Comparison of ENCODE assay signal across 16 cellular contexts in genomic region chr4:10030946-10031662, GRCh38. TPM values are rescaled to one million over a fixed set of nuclear protein-coding genes. Genes with fewer than 3 reads are reported as not detected.
DNase-seq lines count a peak whose midpoint lies in the region; ATAC-seq lines count a peak whose summit lies in the region.
"Had no signal": no experiment of that assay in that cellular context is flagged by ENCODE, and none has a peak within 500 bp of the region (broad histone marks: within the 10 kb centered on the region; RNA-seq: fewer than 3 reads in every experiment).

No MANE protein-coding gene starts in this region.

- H3K4me2 ChIP-seq in BLaER1 treated with 17β-estradiol and CSF1 and Interleukin-3, amounts not matched to agents 10 nM and 100 nM: peak overlapping the region; percentile 77 to 92 (median 85)

- no peaks in the 10 kb centered on the region for H4K20me1 ChIP-seq in BLaER1 treated with 17β-estradiol and CSF1 and Interleukin-3, amounts not matched to agents 10 nM and 100 nM

- no peaks in the 10 kb centered on the region for H3K27me3 ChIP-seq in BLaER1 treated with 17β-estradiol and CSF1 and Interleukin-3, amounts not matched to agents 10 nM and 100 nM
- H3K27me3 ChIP-seq in right cardiac atrium (ENCODE audit: control insufficient read depth, insufficient read depth): no peaks in the 10 kb centered on the region
- H3K27me3 ChIP-seq: gastroesophageal sphincter had no signal

- no peak overlapping the region for H3K4me3 ChIP-seq in BLaER1 treated with 17β-estradiol and CSF1 and Interleukin-3, amounts not matched to agents 10 nM and 100 nM
- H3K4me3 ChIP-seq in right cardiac atrium (ENCODE audit: low read length): no peak overlapping the region
- H3K4me3 ChIP-seq: gastroesophageal sphincter had no signal

- no peaks in the 10 kb centered on the region for H3K9me3 ChIP-seq in BLaER1 treated with 17β-estradiol and CSF1 and Interleukin-3, amounts not matched to agents 10 nM and 100 nM (replicated peaks in 1 of 11)
- H3K9me3 ChIP-seq in right cardiac atrium (ENCODE audit: control insufficient read depth, low read length): no peaks in the 10 kb centered on the region
- H3K9me3 ChIP-seq: gastroesophageal sphincter had no signal

- intact Hi-C loops in right cardiac atrium (cut with DNase I) (no loop called here), sciatic nerve (cut with DNase I) (no loop called here)

- ATAC-seq in right cardiac atrium (peak; percentile 45 to 48), sciatic nerve (peak; percentile 23), GM18870 (IDR thresholded peaks at IDR 0.05; ENCODE audit: unreplicated experiment) (no peak)
- ATAC-seq: gastroesophageal sphincter, left colon had no signal

- peak overlapping the region in 7 of 11 experiments; percentile 56 to 79 (median 73); a peak in 10 of 22 replicates for H3K27ac ChIP-seq in BLaER1 treated with 17β-estradiol and CSF1 and Interleukin-3, amounts not matched to agents 10 nM and 100 nM
- H3K27ac ChIP-seq in cingulate gyrus (ENCODE audit: low read depth, low read length) (peak overlapping the region; percentile 51), right cardiac atrium (ENCODE audit: low read length) (peak overlapping the region; percentile 84)

- peaks cover 42 to 61% (median 46%) of the 10 kb centered on the region in 10 experiments for H3K4me1 ChIP-seq in BLaER1 treated with 17β-estradiol and CSF1 and Interleukin-3, amounts not matched to agents 10 nM and 100 nM
- H3K4me1 ChIP-seq in right cardiac atrium (ENCODE audit: control insufficient read depth, insufficient read depth, low read length): peaks cover 14% of the 10 kb centered on the region

- DNase-seq in right cardiac atrium: no peak
- peak; percentile 12 for DNase-seq in sciatic nerve (ENCODE audit: low spot score)
- no peak for DNase-seq in GOT3 (lab: John Stamatoyannopoulos, UW)
- no peak for DNase-seq in NCI-H748 treated with DMSO at 0.1 percent for 48 hours (lab: John Stamatoyannopoulos, UW)
- DNase-seq in cerebellar nuclear complex (lab: John Stamatoyannopoulos, UW): no peak
- DNase-seq: activated CD4-positive, CD25-positive, alpha-beta regulatory T cell treated with anti-CD3 and anti-CD28 coated beads, Interleukin-2, amount 50 U/mL, for 72 hours; activated CD8-positive, alpha-beta memory T cell treated with anti-CD3 and anti-CD28 coated beads for 24 hours; activated T-cell treated with anti-CD3 and anti-CD28 coated beads, Interleukin-2, amount 50 U/mL, for 48 hours; left colon; NCI-H2081; NCI-H446; stimulated activated CD4-positive, alpha-beta T cell treated with anti-CD3 and anti-CD28 coated beads, Interleukin-4, amount 100 ng/mL, for 4 hours had no signal

- H3K36me3 ChIP-seq in BLaER1 treated with 17β-estradiol and CSF1 and Interleukin-3, amounts not matched to agents 10 nM and 100 nM: no peaks in the 10 kb centered on the region
- H3K36me3 ChIP-seq: gastroesophageal sphincter had no signal

- H3K9ac ChIP-seq in BLaER1 treated with 17β-estradiol and CSF1 and Interleukin-3, amounts not matched to agents 10 nM and 100 nM: no peak overlapping the region

- 50% methylated on average over 7 of the region's 7 CpGs for WGBS in right cardiac atrium

RNA-seq across cellular contexts. Expression of gene SLC2A9, which starts 9.8 kb away (rescaled TPM):
- total RNA-seq in right cardiac atrium (10 to 100 TPM; 11.3 to 18.7 (median 13.7) TPM), sciatic nerve (7.4 TPM)
- 5.1 TPM for polyA plus RNA-seq in right cardiac atrium
